11 cellular contexts compared by ENCODE assay signal in the genomic region with DNA sequence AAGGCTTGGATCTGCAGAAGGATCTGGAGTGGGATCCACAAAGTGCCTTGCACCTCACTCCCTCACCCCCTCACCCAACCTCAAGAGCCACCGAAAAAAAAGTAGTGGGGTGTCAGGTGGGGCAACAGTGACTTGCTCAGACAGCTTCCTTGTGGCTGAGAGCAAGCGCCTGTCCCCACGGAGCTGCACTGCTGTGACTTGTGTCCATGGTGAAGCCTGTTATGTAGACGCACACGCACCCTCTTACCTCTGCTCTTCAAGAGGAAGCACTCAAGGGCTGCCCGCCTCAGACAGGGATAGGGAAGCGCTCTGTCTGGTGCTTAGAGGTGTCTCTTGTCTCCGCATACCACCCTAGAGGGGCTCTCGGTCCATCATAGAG. TPM values are rescaled to one million over a fixed set of nuclear protein-coding genes. Genes with fewer than 3 reads are reported as not detected.
DNase-seq lines count a peak whose midpoint lies in the region; ATAC-seq and TF ChIP-seq lines count a peak whose summit lies in the region.
"Had no signal": no experiment of that assay in that cellular context is flagged by ENCODE, and none has a peak within 500 bp of the region (broad histone marks: within the 10 kb centered on the region; RNA-seq: fewer than 3 reads in every experiment).

No MANE protein-coding gene starts in this region.

- POLR2A ChIA-PET in GM10248 (lab: Yijun Ruan, JAX), result no interaction called here

- peak overlapping the region; percentile 11 for H3K27ac ChIP-seq in caudate nucleus (ENCODE audit: low read depth, low read length)
- no peak overlapping the region for H3K27ac ChIP-seq in neuronal stem cell (replicated peaks; ENCODE audit: low read length)
- H3K27ac ChIP-seq: KMS-11, psoas muscle had no signal

- H3K27me3 ChIP-seq in neuronal stem cell (ENCODE audit: control insufficient read depth in 3 of 3, insufficient read depth in 3 of 3, low read depth in 1 of 3, low read length in 3 of 3), result peaks cover 2 to 68% (median 29%) of the 10 kb centered on the region in 3 experiments

- no peak overlapping the region for H2BK15ac ChIP-seq in neuronal stem cell (ENCODE audit: low read length)

- H2AFZ ChIP-seq in neuronal stem cell (ENCODE audit: low read length), result no peak overlapping the region

- H3K14ac ChIP-seq in neuronal stem cell (ENCODE audit: low read length), result no peak overlapping the region

- no peak overlapping the region for H3K9ac ChIP-seq in neuronal stem cell (ENCODE audit: low read depth, low read length, poor library complexity)
- H3K9ac ChIP-seq: KMS-11 had no signal

- CTCF ChIA-PET in GM10248 (lab: Yijun Ruan, JAX), result no interaction called here

- H4K8ac ChIP-seq in neuronal stem cell (ENCODE audit: low read depth, low read length), result no peak overlapping the region

- DNase-seq in NCI-H510A treated with DMSO at 0.1 percent for 48 hours (lab: John Stamatoyannopoulos, UW), result peak; percentile 45
- DNase-seq in NCI-H510A (lab: John Stamatoyannopoulos, UW), result no peak
- peak; percentile 1 for DNase-seq in KBM-7
- DNase-seq in caudate nucleus (lab: John Stamatoyannopoulos, UW), result no peak
- no peak for DNase-seq in neuronal stem cell (ENCODE audit: low spot score)
- no peak for DNase-seq in GM10248 (ENCODE audit: extremely low spot score)
- no peak for DNase-seq in DMS114 treated with DMSO at 0.1 percent for 48 hours (lab: John Stamatoyannopoulos, UW; ENCODE audit: unreplicated experiment)
- DNase-seq: NCI-H2107 had no signal

- H3K4me1 ChIP-seq in neuronal stem cell (ENCODE audit: control insufficient read depth in 2 of 2, insufficient read depth in 1 of 2, low read depth in 1 of 2, low read length in 2 of 2), result peaks cover 0 to 2% of the 10 kb centered on the region in 2 donors
- H3K4me1 ChIP-seq: psoas muscle had no signal

- no peaks in the 10 kb centered on the region for H3K9me3 ChIP-seq in neuronal stem cell (replicated peaks in 1 of 2; ENCODE audit: control insufficient read depth in 2 of 2, insufficient read depth in 1 of 2, low read depth in 1 of 2, low read length in 2 of 2)
- H3K9me3 ChIP-seq: psoas muscle had no signal

- no peak for ATAC-seq in GM19452 (IDR thresholded peaks at IDR 0.05; ENCODE audit: unreplicated experiment)

- no peak overlapping the region for H3K4me3 ChIP-seq in neuronal stem cell (ENCODE audit: low read length in 2 of 2)
- H3K4me3 ChIP-seq: psoas muscle had no signal

- H3K79me1 ChIP-seq in neuronal stem cell (ENCODE audit: low read depth, low read length), result no peaks in the 10 kb centered on the region

- H3K23ac ChIP-seq in neuronal stem cell (ENCODE audit: low read depth, low read length, poor library complexity), result peak overlapping the region; percentile 10

- WGBS in neuronal stem cell (ENCODE audit: extremely low coverage in 2 of 2, insufficient read length in 2 of 2, insufficient replicate concordance in 1 of 2), 2 donors, result no CpG with 5 or more reads among the region's 9 CpGs

- no peak for TF ChIP-seq CTCF in GM10248 (IDR thresholded peaks at IDR 0.05; ENCODE audit: control extremely low read depth, extremely low read depth, low read depth, missing control alignments)

- H2BK12ac ChIP-seq in neuronal stem cell (ENCODE audit: low read length), result no peak overlapping the region

- no peak overlapping the region for H2BK5ac ChIP-seq in neuronal stem cell (ENCODE audit: low read length)

- no peak overlapping the region for H2AK5ac ChIP-seq in neuronal stem cell (ENCODE audit: low read depth, low read length)

- no peak overlapping the region for H3K4me2 ChIP-seq in neuronal stem cell (ENCODE audit: insufficient read depth, low read length, poor library complexity, severe bottlenecking)
- H3K4me2 ChIP-seq: KMS-11 had no signal

- H3K4ac ChIP-seq in neuronal stem cell (ENCODE audit: low read length), result no peak overlapping the region

- no peak overlapping the region for H4K91ac ChIP-seq in neuronal stem cell (ENCODE audit: low read depth, low read length, poor library complexity)

- no peaks in the 10 kb centered on the region for H3K36me3 ChIP-seq in neuronal stem cell (replicated peaks in 1 of 2; ENCODE audit: control insufficient read depth in 2 of 2, insufficient read depth in 2 of 2, low read length in 2 of 2)

- in situ Hi-C loops in KBM-7 (cut with MboI; ENCODE audit: low pct_unique_long_range_greater_than_20kb, low sequenced_read_pairs), result no loop called here

- no peak overlapping the region for H3K18ac ChIP-seq in neuronal stem cell (ENCODE audit: low read length)

- H2BK120ac ChIP-seq in neuronal stem cell (ENCODE audit: low read depth, low read length), result no peak overlapping the region

RNA-seq across cellular contexts. Expression of a gene that starts 1.2 kb away (rescaled TPM):
- polyA plus RNA-seq in neuronal stem cell (2013, experiment 1 of 2), result 0.29 TPM
- 0.29 TPM for polyA plus RNA-seq in neuronal stem cell (2013, experiment 2 of 2)

Comparison
In these comparisons a context has a peak if more than half of its experiments do, and no peak if none do; other contexts are left out.
1. DNase-seq: peak in NCI-H510A treated with DMSO at 0.1 percent for 48 hours (single experiment) and KBM-7 (single experiment); none in NCI-H510A (single experiment), caudate nucleus (0 of 61), neuronal stem cell (single experiment), GM10248 (single experiment) and DMS114 treated with DMSO at 0.1 percent for 48 hours (single experiment).